In genomic region chr21:14543983-14544382, GRCh38 we compare ENCODE assay signal across 16 cellular contexts. TPM values are rescaled to one million over a fixed set of nuclear protein-coding genes. Genes with fewer than 3 reads are reported as not detected.
DNase-seq lines count a peak whose midpoint lies in the region; ATAC-seq and TF ChIP-seq lines count a peak whose summit lies in the region.
"Had no signal": no experiment of that assay in that cellular context is flagged by ENCODE, and none has a peak within 500 bp of the region (broad histone marks: within the 10 kb centered on the region; RNA-seq: fewer than 3 reads in every experiment).

No MANE protein-coding gene starts in this region.

- CTCF ChIA-PET in OCI-LY7 (lab: Charles Lee; ENCODE audit: unreplicated experiment): no interaction called here

- peak overlapping the region; percentile 75 to 89 for H3K4me3 Mint-ChIP-seq in activated T-cell treated with anti-CD3 and anti-CD28 coated beads, Interleukin-2, amount 50 U/mL, for 72 hours
- H3K4me3 Mint-ChIP-seq in T-helper 2 cell treated with Interferon-gamma antibody and Interleukin-4, amounts not matched to agents 5 μg/mL and 100 μg/mL, for 36 hours: peak overlapping the region; percentile 95
- peak overlapping the region; percentile 73 to 82 for H3K4me3 Mint-ChIP-seq in effector memory CD8-positive, alpha-beta T cell
- H3K4me3 Mint-ChIP-seq in stimulated activated naive CD8-positive, alpha-beta T cell treated with anti-CD3 and anti-CD28 coated beads, Interleukin-15, amount 100 ng/mL, for 72 hours: peak overlapping the region; percentile 88 to 95

- intact Hi-C loops in OCI-LY7 (cut with micrococcal nuclease; ENCODE audit: unreplicated experiment): no loop called here

- H3K27ac ChIP-seq in OCI-LY7 (ENCODE audit: low read depth, low read length, poor library complexity, severe bottlenecking): no peak overlapping the region
- H3K27ac ChIP-seq: brain microvascular endothelial cell, pancreas had no signal

- H3K9me2 ChIP-seq in OCI-LY7 (ENCODE audit: insufficient read depth, low read length): no peaks in the 10 kb centered on the region

- no peak for ATAC-seq in activated T-cell treated with anti-CD3 and anti-CD28 coated beads, Interleukin-2, amount 50 U/mL, for 72 hours (replicated peaks in 1 of 2)
- ATAC-seq in effector memory CD8-positive, alpha-beta T cell (replicated peaks): no peak
- no peak for ATAC-seq in stimulated activated naive CD8-positive, alpha-beta T cell treated with anti-CD3 and anti-CD28 coated beads, Interleukin-15, amount 100 ng/mL, for 72 hours
- ATAC-seq: pancreas had no signal

- H3K27me3 Mint-ChIP-seq in activated T-cell treated with anti-CD3 and anti-CD28 coated beads, Interleukin-2, amount 50 U/mL, for 72 hours (ENCODE audit: low read depth): no peaks in the 10 kb centered on the region
- no peaks in the 10 kb centered on the region for H3K27me3 Mint-ChIP-seq in T-helper 2 cell treated with Interferon-gamma antibody and Interleukin-4, amounts not matched to agents 5 μg/mL and 100 μg/mL, for 36 hours (ENCODE audit: low read depth)
- H3K27me3 Mint-ChIP-seq in effector memory CD8-positive, alpha-beta T cell: no peaks in the 10 kb centered on the region
- H3K27me3 Mint-ChIP-seq in stimulated activated naive CD8-positive, alpha-beta T cell treated with anti-CD3 and anti-CD28 coated beads, Interleukin-15, amount 100 ng/mL, for 72 hours: no peaks in the 10 kb centered on the region

- no peak overlapping the region; the same call in 1 of the 2 replicates for H3K4me2 ChIP-seq in OCI-LY7 (ENCODE audit: low read length)

- H3K9me3 Mint-ChIP-seq in activated T-cell treated with anti-CD3 and anti-CD28 coated beads, Interleukin-2, amount 50 U/mL, for 72 hours: peaks cover 4% of the 10 kb centered on the region in 2 donors
- H3K9me3 Mint-ChIP-seq in T-helper 2 cell treated with Interferon-gamma antibody and Interleukin-4, amounts not matched to agents 5 μg/mL and 100 μg/mL, for 36 hours: peaks cover 8% of the 10 kb centered on the region
- H3K9me3 Mint-ChIP-seq in effector memory CD8-positive, alpha-beta T cell: no peaks in the 10 kb centered on the region
- peaks cover 0 to 4% of the 10 kb centered on the region in 2 donors for H3K9me3 Mint-ChIP-seq in stimulated activated naive CD8-positive, alpha-beta T cell treated with anti-CD3 and anti-CD28 coated beads, Interleukin-15, amount 100 ng/mL, for 72 hours

- TF ChIP-seq CTCF in OCI-LY7 (conservative IDR thresholded peaks at IDR 0.05; ENCODE audit: low read length): no peak

- H3K27ac Mint-ChIP-seq in activated T-cell treated with anti-CD3 and anti-CD28 coated beads, Interleukin-2, amount 50 U/mL, for 72 hours: peak overlapping the region; percentile 94
- peak overlapping the region; percentile 90 for H3K27ac Mint-ChIP-seq in T-helper 2 cell treated with Interferon-gamma antibody and Interleukin-4, amounts not matched to agents 5 μg/mL and 100 μg/mL, for 36 hours
- peak overlapping the region; percentile 90 to 94 for H3K27ac Mint-ChIP-seq in effector memory CD8-positive, alpha-beta T cell
- peak overlapping the region; percentile 94 to 98 for H3K27ac Mint-ChIP-seq in stimulated activated naive CD8-positive, alpha-beta T cell treated with anti-CD3 and anti-CD28 coated beads, Interleukin-15, amount 100 ng/mL, for 72 hours

- H3K4me3 ChIP-seq in OCI-LY7 (ENCODE audit: low read depth, low read length, poor library complexity, severe bottlenecking): no peak overlapping the region
- H3K4me3 ChIP-seq: lung had no signal

- no peak for DNase-seq in activated T-cell treated with anti-CD3 and anti-CD28 coated beads, Interleukin-2, amount 50 U/mL, for 72 hours
- DNase-seq in activated T-cell treated with anti-CD3 and anti-CD28 coated beads, Interleukin-2, amount 50 U/mL, for 1 hour: no peak
- no peak for DNase-seq in T-helper 2 cell treated with Interferon-gamma antibody and Interleukin-4, amounts not matched to agents 5 μg/mL and 100 μg/mL, for 36 hours (ENCODE audit: low spot score)
- DNase-seq in effector memory CD8-positive, alpha-beta T cell: no peak
- DNase-seq in stimulated activated naive CD8-positive, alpha-beta T cell treated with anti-CD3 and anti-CD28 coated beads, Interleukin-15, amount 100 ng/mL, for 72 hours: no peak
- DNase-seq in cerebellar nuclear complex (lab: John Stamatoyannopoulos, UW): no peak
- no peak for DNase-seq in NCI-H1048 (lab: John Stamatoyannopoulos, UW)
- no peak for DNase-seq in OCI-LY7 (ENCODE audit: low spot score)
- DNase-seq: activated CD8-positive, alpha-beta memory T cell treated with anti-CD3 and anti-CD28 coated beads, Interleukin-2, amount 50 U/mL, for 4 hours; brain microvascular endothelial cell; DMS53; hippocampal formation; MM.1S; pancreas had no signal

- H3K36me3 Mint-ChIP-seq in activated T-cell treated with anti-CD3 and anti-CD28 coated beads, Interleukin-2, amount 50 U/mL, for 72 hours (ENCODE audit: insufficient read depth in 2 of 2): peaks cover 11 to 17% of the 10 kb centered on the region in 2 donors
- peaks cover 55% of the 10 kb centered on the region for H3K36me3 Mint-ChIP-seq in T-helper 2 cell treated with Interferon-gamma antibody and Interleukin-4, amounts not matched to agents 5 μg/mL and 100 μg/mL, for 36 hours (ENCODE audit: low read depth)
- H3K36me3 Mint-ChIP-seq in effector memory CD8-positive, alpha-beta T cell (ENCODE audit: insufficient read depth): peaks cover 8% of the 10 kb centered on the region

- no peaks in the 10 kb centered on the region for H3K9me3 ChIP-seq in OCI-LY7 (ENCODE audit: low read length)
- H3K9me3 ChIP-seq: pancreas had no signal

- H4K20me1 ChIP-seq in OCI-LY7 (ENCODE audit: insufficient read depth, low read length): no peaks in the 10 kb centered on the region

- no peaks in the 10 kb centered on the region for H3K4me1 ChIP-seq in OCI-LY7 (ENCODE audit: insufficient read depth, low read length, poor library complexity, severe bottlenecking)
- H3K4me1 ChIP-seq: pancreas had no signal

- H2AFZ ChIP-seq in OCI-LY7 (ENCODE audit: low read length): no peak overlapping the region

- no peaks in the 10 kb centered on the region for H3K79me2 ChIP-seq in OCI-LY7 (ENCODE audit: insufficient read depth, low read depth, low read length)

- POLR2A ChIA-PET in OCI-LY7 (lab: Charles Lee): interaction anchor here (1.0 to 2.9 kb wide), 2 partner anchors 10 to 13 kb away, joined by 4 to 11 read pairs; no protein-coding TSS in a partner anchor

- no TSS peak for BruUV-seq in OCI-LY7 (replicated peaks; lab: Mats Ljungman, UMichigan)

- H3K4me1 Mint-ChIP-seq in activated T-cell treated with anti-CD3 and anti-CD28 coated beads, Interleukin-2, amount 50 U/mL, for 72 hours (ENCODE audit: low read depth): peaks cover 71% of the 10 kb centered on the region
- H3K4me1 Mint-ChIP-seq in T-helper 2 cell treated with Interferon-gamma antibody and Interleukin-4, amounts not matched to agents 5 μg/mL and 100 μg/mL, for 36 hours (ENCODE audit: low read depth): peaks cover 47% of the 10 kb centered on the region
- H3K4me1 Mint-ChIP-seq in effector memory CD8-positive, alpha-beta T cell (ENCODE audit: low read depth in 2 of 2): peaks cover 25 to 56% of the 10 kb centered on the region in 2 donors
- peaks cover 41% of the 10 kb centered on the region for H3K4me1 Mint-ChIP-seq in stimulated activated naive CD8-positive, alpha-beta T cell treated with anti-CD3 and anti-CD28 coated beads, Interleukin-15, amount 100 ng/mL, for 72 hours

- H3K36me3 ChIP-seq in OCI-LY7 (ENCODE audit: insufficient read depth, low read length): no peaks in the 10 kb centered on the region
- H3K36me3 ChIP-seq: brain microvascular endothelial cell, pancreas had no signal

RNA-seq across cellular contexts. Expression of gene SAMSN1, which starts 2.1 kb away (rescaled TPM):
- 10 to 100 TPM; 65.4 to 69.1 TPM for total RNA-seq in activated T-cell treated with anti-CD3 and anti-CD28 coated beads, Interleukin-2, amount 50 U/mL, for 72 hours
- total RNA-seq in OCI-LY7 (2014; rRNA removed; shearing (Covaris generic)): not detected in 2 replicates
- 2.8 and 4.1 TPM in 2 replicates for total RNA-seq in OCI-LY7 (2022)
- total RNA-seq: epithelial cell of proximal tubule had no signal

Comparison
In these comparisons a context has a peak if more than half of its experiments do, and no peak if none do; other contexts are left out.
1. RNA of gene SAMSN1, which starts 2.1 kb away (total RNA-seq): 65.4 to 69.1 TPM in activated T-cell treated with anti-CD3 and anti-CD28 coated beads, Interleukin-2, amount 50 U/mL, for 72 hours; 2.8 to 4.1 TPM in OCI-LY7; every median in the first group is over 10 times any median in the second.
2. Peak in every context shown above with its lines, with median percentiles within 50 percentile points of each other: H3K27ac Mint-ChIP-seq and H3K4me3 Mint-ChIP-seq.